8 cellular contexts compared by ENCODE assay signal in the genomic region with DNA sequence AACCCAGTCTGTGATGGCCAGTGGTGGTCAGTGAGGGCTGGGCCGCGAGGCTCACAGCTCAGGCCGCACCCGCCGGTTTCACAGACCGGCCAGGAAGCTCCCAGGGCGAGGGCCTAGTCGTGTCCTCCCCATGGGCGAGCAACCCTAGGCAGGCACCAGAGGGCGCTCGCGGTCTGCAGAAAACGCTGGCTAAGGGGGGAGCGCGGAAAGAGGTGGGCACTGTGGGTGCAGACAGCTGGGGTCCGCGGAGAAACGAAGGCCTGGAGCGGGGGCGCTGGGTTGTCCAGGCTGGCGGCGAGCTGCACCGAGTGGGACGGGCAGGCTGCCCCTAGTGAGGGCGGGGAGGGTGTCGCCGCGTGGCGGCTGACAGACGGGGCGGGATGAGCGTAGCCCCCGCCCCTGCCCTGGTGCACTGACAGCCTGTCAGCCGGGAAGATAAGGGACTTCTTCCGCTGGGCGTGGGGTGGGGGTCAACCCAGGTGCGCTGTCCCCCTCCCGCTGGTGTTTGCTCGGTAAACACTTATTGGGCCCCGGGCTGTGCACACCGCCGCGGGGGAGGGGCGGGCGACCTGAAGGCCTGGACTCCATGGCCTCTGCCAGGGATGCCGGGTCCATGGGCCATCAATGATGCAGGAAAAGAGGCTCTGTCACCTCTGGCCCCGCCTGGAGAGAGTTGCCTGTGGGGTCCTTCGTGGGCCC. TPM values are rescaled to one million over a fixed set of nuclear protein-coding genes. Genes with fewer than 3 reads are reported as not detected.
A peak's percentile ranks its signal among the peaks of the same experiment; 100 is the strongest.
DNase-seq lines count a peak whose midpoint lies in the region; ATAC-seq and TF ChIP-seq lines count a peak whose summit lies in the region.

No MANE protein-coding gene starts in this region.

- H3K4me1 Mint-ChIP-seq in CD8-positive, alpha-beta memory T cell = peaks cover 0 to 4% (median 2%) of the 10 kb centered on the region in 3 donors
- no peaks in the 10 kb centered on the region for H3K4me1 Mint-ChIP-seq in endodermal cell

- no peak overlapping the region for H3K9ac ChIP-seq in endodermal cell (ENCODE audit: extremely low read depth, low read length, poor library complexity, severe bottlenecking)

- no peaks in the 10 kb centered on the region for H3K36me3 ChIP-seq in CD8-positive, alpha-beta memory T cell (ENCODE audit: insufficient read depth, low read length)
- H3K36me3 ChIP-seq in endodermal cell (ENCODE audit: control insufficient read depth, insufficient read depth, low read length) = no peaks in the 10 kb centered on the region

- no peaks in the 10 kb centered on the region for H3K36me3 Mint-ChIP-seq in CD8-positive, alpha-beta memory T cell
- no peaks in the 10 kb centered on the region for H3K36me3 Mint-ChIP-seq in endodermal cell (ENCODE audit: low read depth)

- DNase-seq in CD8-positive, alpha-beta memory T cell = peak; percentile 71 to 88 (median 81)
- DNase-seq in NOMO-1 treated with dmso at 0.1 percent for 144 hours (lab: John Stamatoyannopoulos, UW; ENCODE audit: unreplicated experiment) (peak; percentile 50), endodermal cell (peak; percentile 94), midbrain (lab: John Stamatoyannopoulos, UW) (peak; percentile 84)
- peak; percentile 62 for DNase-seq in activated CD8-positive, alpha-beta memory T cell treated with anti-CD3 and anti-CD28 coated beads, Interleukin-2, amount 50 U/mL, for 1 hour (ENCODE audit: extremely low read depth)
- DNase-seq in stimulated activated CD8-positive, alpha-beta memory T cell treated with anti-CD3 and anti-CD28 coated beads, Interleukin-15, amount 100 ng/mL, for 24 hours (ENCODE audit: low read depth) = peak; percentile 86

- CTCF ChIA-PET in CD8-positive, alpha-beta memory T cell (lab: Charles Lee) = interaction anchor here (0.6 to 6.5 kb wide), 34 partner anchors 10 to 399 kb away, joined by 3 to 111 read pairs (median 4); no protein-coding TSS in a partner anchor

- WGBS in endodermal cell (ENCODE audit: insufficient coverage in 1 of 2, insufficient read length in 1 of 2), 2 experiments = 14 to 21% methylated on average over 9 to 48 of the region's 48 CpGs

- H3K27me3 ChIP-seq in CD8-positive, alpha-beta memory T cell (ENCODE audit: insufficient read depth, low read length, poor library complexity, severe bottlenecking) = no peaks in the 10 kb centered on the region
- peaks cover 46% of the 10 kb centered on the region for H3K27me3 ChIP-seq in endodermal cell (ENCODE audit: control insufficient read depth, insufficient read depth, low read length, poor library complexity, severe bottlenecking)

- TF ChIP-seq CTCF in endodermal cell (conservative IDR thresholded peaks at IDR 0.05) = peak; percentile 98

- peaks cover 4 to 5% of the 10 kb centered on the region in 2 donors for H3K27me3 Mint-ChIP-seq in CD8-positive, alpha-beta memory T cell
- H3K27me3 Mint-ChIP-seq in endodermal cell (ENCODE audit: insufficient read depth) = peaks cover 39% of the 10 kb centered on the region

- H3K4me3 ChIP-seq in CD8-positive, alpha-beta memory T cell (ENCODE audit: low read length) = peak overlapping the region; percentile 63
- peak overlapping the region; percentile 68 for H3K4me3 ChIP-seq in endodermal cell (ENCODE audit: low read length)

- peak overlapping the region in 1 of 8 donors; percentile 57 for H3K27ac Mint-ChIP-seq in CD8-positive, alpha-beta memory T cell
- H3K27ac Mint-ChIP-seq in endodermal cell = no peak overlapping the region

- peak; percentile 60 for ATAC-seq in HG03442 (IDR thresholded peaks at IDR 0.05; ENCODE audit: unreplicated experiment)
- no peak for ATAC-seq in HG02678 (IDR thresholded peaks at IDR 0.05; ENCODE audit: unreplicated experiment)

- no peaks in the 10 kb centered on the region for H3K9me3 ChIP-seq in CD8-positive, alpha-beta memory T cell (ENCODE audit: low read length)
- no peaks in the 10 kb centered on the region for H3K9me3 ChIP-seq in endodermal cell (ENCODE audit: control insufficient read depth, low read length)

- H3K4me1 ChIP-seq in CD8-positive, alpha-beta memory T cell (ENCODE audit: insufficient read depth, low read length) = peaks cover 9% of the 10 kb centered on the region
- H3K4me1 ChIP-seq in endodermal cell (ENCODE audit: control insufficient read depth, insufficient read depth, low read length) = no peaks in the 10 kb centered on the region

- H3K27ac ChIP-seq in CD8-positive, alpha-beta memory T cell (ENCODE audit: low read depth, low read length) = peak overlapping the region; percentile 38
- no peak overlapping the region for H3K27ac ChIP-seq in endodermal cell (ENCODE audit: low read depth, low read length)

- H3K4me3 Mint-ChIP-seq in CD8-positive, alpha-beta memory T cell = peak overlapping the region; percentile 63 to 81 (median 80)
- peak overlapping the region; percentile 39 for H3K4me3 Mint-ChIP-seq in endodermal cell

- POLR2A ChIA-PET in CD8-positive, alpha-beta memory T cell (lab: Charles Lee) = interaction anchor here (1.2 kb wide), 1 partner anchor 179 kb away, joined by 4 read pairs; no protein-coding TSS in a partner anchor

- H3K9me3 Mint-ChIP-seq in CD8-positive, alpha-beta memory T cell = no peaks in the 10 kb centered on the region
- H3K9me3 Mint-ChIP-seq in endodermal cell = no peaks in the 10 kb centered on the region

RNA-seq across cellular contexts. Expression of a gene that starts 7.5 kb away (rescaled TPM):
- total RNA-seq in CD8-positive, alpha-beta memory T cell = not detected
- not detected for polyA plus RNA-seq in CD8-positive, alpha-beta memory T cell
- total RNA-seq in endodermal cell = under 1 TPM; 0.48 to 0.62 TPM
- polyA plus RNA-seq in endodermal cell (2013, experiment 1 of 2) = 4.2 TPM
- polyA plus RNA-seq in endodermal cell (2013, experiment 2 of 2) = 5.0 TPM

RNA-seq across cellular contexts. Expression of a gene that starts 16.5 kb away (rescaled TPM):
- total RNA-seq in CD8-positive, alpha-beta memory T cell = under 1 TPM; 0.20 to 0.38 TPM
- not detected for polyA plus RNA-seq in CD8-positive, alpha-beta memory T cell
- total RNA-seq in endodermal cell = 10 to 100 TPM in 1 of 2 donors, 1 to 10 TPM in 1; 9.8 to 20.0 TPM
- 45.2 TPM for polyA plus RNA-seq in endodermal cell (2013, experiment 1 of 2)
- polyA plus RNA-seq in endodermal cell (2013, experiment 2 of 2) = 45.0 TPM

RNA-seq across cellular contexts. Expression of a gene that starts 29.8 kb away (rescaled TPM):
- not detected for total RNA-seq in CD8-positive, alpha-beta memory T cell
- not detected for polyA plus RNA-seq in CD8-positive, alpha-beta memory T cell
- total RNA-seq in endodermal cell = 1 to 10 TPM in 1 of 2 donors, not detected in 1; 1.3 TPM
- polyA plus RNA-seq in endodermal cell (2013, experiment 1 of 2) = 0.75 TPM
- 1.2 TPM for polyA plus RNA-seq in endodermal cell (2013, experiment 2 of 2)

Comparison
In these comparisons a context has a peak if more than half of its experiments do, and no peak if none do; other contexts are left out.
1. RNA of a gene that starts 16.5 kb away (total RNA-seq): 9.8 to 20.0 TPM in endodermal cell; 0.20 to 0.38 TPM in CD8-positive, alpha-beta memory T cell; every median in the first group is over 4 times any median in the second.
2. Peak in every context shown above with its lines, with median percentiles within 50 percentile points of each other: DNase-seq.